ENCODE assay signal across 16 cellular contexts in genomic region chr13:112851107-112852046, GRCh38.
"Had no signal": no experiment of that assay in that cellular context is flagged by ENCODE, and none has a peak within 500 bp of the region (broad histone marks: within the 10 kb centered on the region; RNA-seq: fewer than 3 reads in every experiment).

No MANE protein-coding gene starts in this region.

- H3K27ac ChIP-seq: esophagus squamous epithelium, testis, upper lobe of left lung had no signal

- DNase-seq: activated B cell treated with CpG ODN at 0.5 μM for 24 hours; activated CD4-positive, alpha-beta memory T cell treated with anti-CD3 and anti-CD28 coated beads, Interleukin-2, amount 10 ng/mL, durations not matched to agents 7 days and 5 days; activated CD4-positive, alpha-beta T cell treated with anti-CD3 and anti-CD28 coated beads for 4 hours; activated CD8-positive, alpha-beta memory T cell treated with anti-CD3 and anti-CD28 coated beads, Interleukin-2, amount 10 ng/mL, durations not matched to agents 7 days and 5 days; activated naive CD4-positive, alpha-beta T cell treated with Interleukin-2 at 50 U/mL for 16 hours; cortex of kidney; esophagus squamous epithelium; left colon; midbrain; nucleus accumbens; posterior cingulate gyrus; stimulated activated CD4-positive, alpha-beta T cell treated with anti-CD3 and anti-CD28 coated beads, Interleukin-2, amount 100 ng/mL, for 48 hours; T-cell; testis; upper lobe of left lung had no signal

- H3K4me1 ChIP-seq: esophagus squamous epithelium, testis had no signal

- H3K4me1 Mint-ChIP-seq: activated B cell treated with CpG ODN at 0.5 μM for 24 hours had no signal

- H3K27ac Mint-ChIP-seq: activated B cell treated with CpG ODN at 0.5 μM for 24 hours; activated CD4-positive, alpha-beta memory T cell treated with anti-CD3 and anti-CD28 coated beads, Interleukin-2, amount 10 ng/mL, durations not matched to agents 7 days and 5 days; activated CD8-positive, alpha-beta memory T cell treated with anti-CD3 and anti-CD28 coated beads, Interleukin-2, amount 10 ng/mL, durations not matched to agents 7 days and 5 days; nephron had no signal

- H3K9me3 ChIP-seq: esophagus squamous epithelium, testis, upper lobe of left lung had no signal

- H3K4me3 ChIP-seq: esophagus squamous epithelium, testis, upper lobe of left lung had no signal

- H3K27me3 ChIP-seq: esophagus squamous epithelium, testis, upper lobe of left lung had no signal

- H3K4me3 Mint-ChIP-seq: activated B cell treated with CpG ODN at 0.5 μM for 24 hours; activated CD4-positive, alpha-beta memory T cell treated with anti-CD3 and anti-CD28 coated beads, Interleukin-2, amount 10 ng/mL, durations not matched to agents 7 days and 5 days; activated CD8-positive, alpha-beta memory T cell treated with anti-CD3 and anti-CD28 coated beads, Interleukin-2, amount 10 ng/mL, durations not matched to agents 7 days and 5 days; nephron; T-cell had no signal

- H3K27me3 Mint-ChIP-seq: activated B cell treated with CpG ODN at 0.5 μM for 24 hours; activated CD4-positive, alpha-beta memory T cell treated with anti-CD3 and anti-CD28 coated beads, Interleukin-2, amount 10 ng/mL, durations not matched to agents 7 days and 5 days; activated CD8-positive, alpha-beta memory T cell treated with anti-CD3 and anti-CD28 coated beads, Interleukin-2, amount 10 ng/mL, durations not matched to agents 7 days and 5 days; T-cell had no signal

- H3K9me3 Mint-ChIP-seq: activated B cell treated with CpG ODN at 0.5 μM for 24 hours; activated CD4-positive, alpha-beta memory T cell treated with anti-CD3 and anti-CD28 coated beads, Interleukin-2, amount 10 ng/mL, durations not matched to agents 7 days and 5 days; T-cell had no signal
